ENCODE assay signal across 11 cellular contexts in the genomic region with DNA sequence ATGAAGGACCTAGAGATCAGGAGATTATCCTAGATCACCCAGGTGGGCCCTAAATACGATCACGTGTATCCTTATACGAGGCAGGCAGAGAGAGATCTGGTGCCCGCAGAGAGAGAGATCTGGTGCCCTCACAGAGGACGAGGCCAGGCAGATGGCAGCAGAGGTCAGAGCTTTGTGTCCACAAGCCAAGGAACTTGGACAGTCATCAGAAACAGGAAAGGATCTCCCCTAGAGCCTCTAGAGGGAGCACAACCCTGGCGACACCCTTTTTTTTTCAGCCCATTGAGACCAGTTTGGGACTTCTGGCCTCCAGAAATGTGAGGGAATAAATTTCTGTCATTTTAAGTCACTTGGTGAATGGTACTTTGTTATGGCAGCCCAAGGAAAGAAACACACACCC. TPM values are rescaled to one million over a fixed set of nuclear protein-coding genes. Genes with fewer than 3 reads are reported as not detected.
A peak's percentile ranks its signal among the peaks of the same experiment; 100 is the strongest.
DNase-seq lines count a peak whose midpoint lies in the region; FAIRE-seq and TF ChIP-seq lines count a peak whose summit lies in the region.
"Had no signal": no experiment of that assay in that cellular context is flagged by ENCODE, and none has a peak within 500 bp of the region (broad histone marks: within the 10 kb centered on the region; RNA-seq: fewer than 3 reads in every experiment).

No MANE protein-coding gene starts in this region.

- no peak for FAIRE-seq in D721Med (lab: Jason Lieb, UNC)

- H3K27me3 ChIP-seq in liver (ENCODE audit: control insufficient read depth in 4 of 4, insufficient read depth in 4 of 4, low read length in 3 of 4): no peaks in the 10 kb centered on the region
- H3K27me3 ChIP-seq in HAP-1 (ENCODE audit: low read depth): no peaks in the 10 kb centered on the region

- TF ChIP-seq RAD21 in liver (IDR thresholded peaks at IDR 0.05): peak; percentile 87 to 92

- WGBS in liver: 37% methylated on average over 6 of the region's 6 CpGs

- H3K4me1 ChIP-seq in liver (ENCODE audit: control insufficient read depth in 4 of 4, insufficient read depth in 4 of 4, low read length in 3 of 4) (peaks cover 2 to 19% (median 9%) of the 10 kb centered on the region in 4 donors), HAP-1 (no peaks in the 10 kb centered on the region)

- DNase-seq in D721Med (ENCODE audit: insufficient read length, low spot score) (no peak), HUDEP-2 (lab: John Stamatoyannopoulos, UW; ENCODE audit: unreplicated experiment in 76 of 76) (peak in 40 of 76 experiments; percentile 5 to 57 (median 22)), NCI-H2196 treated with DMSO at 0.1 percent for 48 hours (lab: John Stamatoyannopoulos, UW; ENCODE audit: unreplicated experiment) (no peak), kidney tubule cell (ENCODE audit: low spot score) (no peak), HAP-1 (ENCODE audit: low spot score in 2 of 2) (no peak)
- no peak for DNase-seq in stimulated activated naive CD4-positive, alpha-beta T cell treated with Interleukin-2 at 50 U/mL for 16 hours (lab: John Stamatoyannopoulos, UW)
- DNase-seq: activated CD4-positive, alpha-beta T cell treated with anti-CD3 and anti-CD28 coated beads for 48 hours; anterior cingulate cortex; NCI-H446 had no signal

- H3K4me3 ChIP-seq in WI38 (ENCODE audit: low read depth, low read length) (no peak overlapping the region), liver (ENCODE audit: low read depth in 1 of 3, low read length in 3 of 3) (no peak overlapping the region), HAP-1 (no peak overlapping the region)

- in situ Hi-C loops in HAP-1 (cut with MboI; ENCODE audit: low sequenced_read_pairs): no loop called here

- TF ChIP-seq CTCF in D721Med (IDR thresholded peaks at IDR 0.05; ENCODE audit: insufficient read depth, missing control alignments) (peak; percentile 13), WI38 (IDR thresholded peaks at IDR 0.05; ENCODE audit: low read depth, low read length) (peak; percentile 40; the same call in 1 of the 2 replicates), liver (IDR thresholded peaks at IDR 0.05; ENCODE audit: low read depth, low read length, missing input control) (peak; percentile 77)

- H3K36me3 ChIP-seq in liver (ENCODE audit: control insufficient read depth in 4 of 4, insufficient read depth in 3 of 4, low read depth in 1 of 4, low read length in 3 of 4): no peaks in the 10 kb centered on the region
- H3K36me3 ChIP-seq in HAP-1 (replicated peaks): no peaks in the 10 kb centered on the region

- no peak overlapping the region for H3K27ac ChIP-seq in liver (ENCODE audit: low read depth in 1 of 2, low read length in 2 of 2)

- no peak overlapping the region for H3K9ac ChIP-seq in liver (ENCODE audit: low read depth in 1 of 2, low read length in 2 of 2)

- H3K9me3 ChIP-seq in liver (ENCODE audit: control insufficient read depth in 4 of 4, low read length in 3 of 4): no peaks in the 10 kb centered on the region
- no peaks in the 10 kb centered on the region for H3K9me3 ChIP-seq in HAP-1

TF ChIP-seq in liver, 16 proteins besides CTCF, POLR2A, EP300 and RAD21:
- TF ChIP-seq GABPA (IDR thresholded peaks at IDR 0.05 in 1 of 2, conservative IDR thresholded peaks at IDR 0.05 in 1 of 2): no peak
- TF ChIP-seq, protein P1, sequence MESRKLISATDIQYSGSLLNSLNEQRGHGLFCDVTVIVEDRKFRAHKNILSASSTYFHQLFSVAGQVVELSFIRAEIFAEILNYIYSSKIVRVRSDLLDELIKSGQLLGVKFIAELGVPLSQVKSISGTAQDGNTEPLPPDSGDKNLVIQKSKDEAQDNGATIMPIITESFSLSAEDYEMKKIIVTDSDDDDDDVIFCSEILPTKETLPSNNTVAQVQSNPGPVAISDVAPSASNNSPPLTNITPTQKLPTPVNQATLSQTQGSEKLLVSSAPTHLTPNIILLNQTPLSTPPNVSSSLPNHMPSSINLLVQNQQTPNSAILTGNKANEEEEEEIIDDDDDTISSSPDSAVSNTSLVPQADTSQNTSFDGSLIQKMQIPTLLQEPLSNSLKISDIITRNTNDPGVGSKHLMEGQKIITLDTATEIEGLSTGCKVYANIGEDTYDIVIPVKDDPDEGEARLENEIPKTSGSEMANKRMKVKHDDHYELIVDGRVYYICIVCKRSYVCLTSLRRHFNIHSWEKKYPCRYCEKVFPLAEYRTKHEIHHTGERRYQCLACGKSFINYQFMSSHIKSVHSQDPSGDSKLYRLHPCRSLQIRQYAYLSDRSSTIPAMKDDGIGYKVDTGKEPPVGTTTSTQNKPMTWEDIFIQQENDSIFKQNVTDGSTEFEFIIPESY (IDR thresholded peaks at IDR 0.05): peak; percentile 25
- peak; percentile 81 for TF ChIP-seq FOXA2 (IDR thresholded peaks at IDR 0.05)
- peak; percentile 82 for TF ChIP-seq RXRA (IDR thresholded peaks at IDR 0.05)
- peak; percentile 68 for TF ChIP-seq SP1 (IDR thresholded peaks at IDR 0.05)
- peak; percentile 21 for TF ChIP-seq REST (IDR thresholded peaks at IDR 0.05)
- peak; percentile 62 to 74 for TF ChIP-seq HNF4A (conservative IDR thresholded peaks at IDR 0.05)
- TF ChIP-seq FOXA1 (IDR thresholded peaks at IDR 0.05): no peak
- peak; percentile 54 for TF ChIP-seq NR2F2 (IDR thresholded peaks at IDR 0.05)
- TF ChIP-seq MAX (IDR thresholded peaks at IDR 0.05): peak; percentile 43
- TF ChIP-seq, protein P2, sequence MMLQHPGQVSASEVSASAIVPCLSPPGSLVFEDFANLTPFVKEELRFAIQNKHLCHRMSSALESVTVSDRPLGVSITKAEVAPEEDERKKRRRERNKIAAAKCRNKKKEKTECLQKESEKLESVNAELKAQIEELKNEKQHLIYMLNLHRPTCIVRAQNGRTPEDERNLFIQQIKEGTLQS (IDR thresholded peaks at IDR 0.05): no peak
- no peak for TF ChIP-seq JUND (IDR thresholded peaks at IDR 0.05)
- TF ChIP-seq TAF1 (conservative IDR thresholded peaks at IDR 0.05): no peak
- TF ChIP-seq YY1 (IDR thresholded peaks at IDR 0.05): peak; percentile 63
- no peak for TF ChIP-seq EGR1 (IDR thresholded peaks at IDR 0.05; ENCODE audit: low read depth in 2 of 2)
- TF ChIP-seq HNF4G (IDR thresholded peaks at IDR 0.05): peak; percentile 8

RNA-seq across cellular contexts. Expression of gene TIMP3, which starts 25.5 kb away (rescaled TPM):
- 10 to 100 TPM; 28.0 to 44.0 TPM for total RNA-seq in liver
- polyA plus RNA-seq in liver: 10 to 100 TPM; 30.7 to 31.7 TPM

Comparison
In these comparisons a context has a peak if more than half of its experiments do, and no peak if none do; other contexts are left out.
1. DNase-seq: peak in HUDEP-2 (40 of 76); none in D721Med (single experiment), NCI-H2196 treated with DMSO at 0.1 percent for 48 hours (single experiment), kidney tubule cell (single experiment), stimulated activated naive CD4-positive, alpha-beta T cell treated with Interleukin-2 at 50 U/mL for 16 hours (single experiment) and HAP-1 (0 of 2).
2. CTCF ChIP-seq: peak in every context shown above with its lines; median percentile 77 in liver; 40 in WI38; 13 in D721Med.